Comparison of ENCODE assay signal across 1 cellular context in genomic region chr18:9919564-9920232, GRCh38.
TF ChIP-seq lines count a peak whose summit lies in the region.

No MANE protein-coding gene starts in this region.

TF ChIP-seq in GM23338, 12 proteins besides CTCF, POLR2A, EP300 and RAD21:
- no peak for TF ChIP-seq CREB1 (CRISPR knock-in tag; IDR thresholded peaks at IDR 0.05; ENCODE audit: low read depth)
- TF ChIP-seq EZH2phosphoT487 (IDR thresholded peaks at IDR 0.05; ENCODE audit: unreplicated experiment) = no peak
- no peak for TF ChIP-seq NANOG (IDR thresholded peaks at IDR 0.05; ENCODE audit: borderline replicate concordance)
- TF ChIP-seq STAT1 (IDR thresholded peaks at IDR 0.05; ENCODE audit: unreplicated experiment) = no peak
- no peak for TF ChIP-seq ETS1 (IDR thresholded peaks at IDR 0.05)
